ENCODE assay signal across 27 cellular contexts in the genomic region with DNA sequence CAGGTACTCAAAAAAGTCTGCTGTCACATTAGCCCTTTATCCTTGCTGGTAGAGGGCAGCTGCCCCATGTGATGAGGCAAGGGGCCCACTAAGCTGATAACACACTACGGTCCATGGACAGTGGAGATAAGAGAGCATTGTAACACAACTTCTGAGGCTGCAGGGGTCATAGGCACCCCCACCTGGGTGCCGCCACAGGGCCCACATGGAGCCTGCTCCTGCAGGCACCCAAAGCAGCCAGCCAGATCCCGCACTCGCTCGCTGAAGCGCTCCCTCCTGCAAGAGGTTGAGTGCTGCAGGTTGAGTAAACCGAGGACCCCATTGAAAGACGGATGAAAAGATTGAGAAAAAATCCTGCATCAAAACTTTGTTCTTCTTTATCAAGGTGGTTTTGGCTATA.
"Had no signal": no experiment of that assay in that cellular context is flagged by ENCODE, and none has a peak within 500 bp of the region (broad histone marks: within the 10 kb centered on the region; RNA-seq: fewer than 3 reads in every experiment).

No MANE protein-coding gene starts in this region.

- DNase-seq: naive thymus-derived CD8-positive, alpha-beta T cell; nephron progenitor cell; nucleus accumbens; retina; right cardiac atrium; right lobe of liver; sigmoid colon; small intestine; stimulated activated CD4-positive, alpha-beta T cell treated with anti-CD3 and anti-CD28 coated beads, Interleukin-15, amount 100 ng/mL, for 24 hours; stimulated activated CD4-positive, alpha-beta T cell treated with anti-CD3 and anti-CD28 coated beads, Interleukin-2, amount 100 ng/mL, for 24 hours; stimulated activated CD4-positive, alpha-beta T cell treated with anti-CD3 and anti-CD28 coated beads, Interleukin-2, amount 100 ng/mL, for 48 hours; stimulated activated CD4-positive, alpha-beta T cell treated with anti-CD3 and anti-CD28 coated beads, Interleukin-4, amount 100 ng/mL, for 24 hours; stimulated activated naive B cell treated with anti-CD40 and anti-IgM and Interleukin-4, amounts not matched to agents 10 μg/mL and 1 μg/mL and 100 μg/mL, for 72 hours; stimulated activated naive CD4-positive, alpha-beta T cell treated with Interleukin-2 at 50 U/mL for 16 hours; stomach; thyroid gland; transverse colon had no signal

- H3K4me3 ChIP-seq: pancreas, prostate gland, right lobe of liver, sigmoid colon, stomach, thoracic aorta, thyroid gland, transverse colon, vagina had no signal

- H3K4me1 ChIP-seq: pancreas, prostate gland, right lobe of liver, sigmoid colon, stomach, thyroid gland, transverse colon, vagina had no signal

- H3K9me3 Mint-ChIP-seq: type B pancreatic cell had no signal

- H3K4me1 Mint-ChIP-seq: naive thymus-derived CD8-positive, alpha-beta T cell; nephron progenitor cell; neural crest cell; stimulated activated effector memory CD8-positive, alpha-beta T cell treated with anti-CD3 and anti-CD28 coated beads, Interleukin-12 subunit alpha, Interleukin-12 subunit beta, amount 100 ng/mL, for 72 hours; stimulated activated naive B cell treated with anti-CD40 and anti-IgM and Interleukin-4, amounts not matched to agents 10 μg/mL and 1 μg/mL and 100 μg/mL, for 72 hours had no signal

- H3K36me3 Mint-ChIP-seq: naive thymus-derived CD8-positive, alpha-beta T cell; natural killer cell treated with Interleukin-12 subunit alpha and Interleukin-12 subunit beta and Interleukin-15 and Interleukin-18, amount 100 ng/mL, for 72 hours; stimulated activated effector memory CD8-positive, alpha-beta T cell treated with anti-CD3 and anti-CD28 coated beads, Interleukin-12 subunit alpha, Interleukin-12 subunit beta, amount 100 ng/mL, for 72 hours; stimulated activated naive B cell treated with anti-CD40 and anti-IgM and Interleukin-4, amounts not matched to agents 10 μg/mL and 1 μg/mL and 100 μg/mL, for 72 hours; type B pancreatic cell had no signal

- H3K36me3 ChIP-seq: neutrophil, pancreas, prostate gland, right lobe of liver, sigmoid colon, stomach, thoracic aorta, thyroid gland, transverse colon, vagina had no signal

- H3K27me3 Mint-ChIP-seq: naive thymus-derived CD8-positive, alpha-beta T cell; natural killer cell treated with Interleukin-12 subunit alpha and Interleukin-12 subunit beta and Interleukin-15 and Interleukin-18, amount 100 ng/mL, for 72 hours; stimulated activated naive B cell treated with anti-CD40 and anti-IgM and Interleukin-4, amounts not matched to agents 10 μg/mL and 1 μg/mL and 100 μg/mL, for 72 hours; stimulated activated naive CD8-positive, alpha-beta T cell treated with anti-CD3 and anti-CD28 coated beads, Interleukin-15, Interleukin-2, amounts not matched to agents 100 ng/mL and 50 ng/mL, for 24 hours; type B pancreatic cell had no signal

- H3K27ac ChIP-seq: neutrophil, pancreas, prostate gland, right lobe of liver, sigmoid colon, stomach, thoracic aorta, thyroid gland, transverse colon, vagina had no signal

- ATAC-seq: naive thymus-derived CD8-positive, alpha-beta T cell; natural killer cell treated with Interleukin-12 subunit alpha and Interleukin-12 subunit beta and Interleukin-15 and Interleukin-18, amount 100 ng/mL, for 72 hours; pancreas; right cardiac atrium; right lobe of liver; stimulated activated effector memory CD8-positive, alpha-beta T cell treated with anti-CD3 and anti-CD28 coated beads, Interleukin-12 subunit alpha, Interleukin-12 subunit beta, amount 100 ng/mL, for 72 hours; stimulated activated naive B cell treated with anti-CD40 and anti-IgM and Interleukin-4, amounts not matched to agents 10 μg/mL and 1 μg/mL and 100 μg/mL, for 72 hours had no signal

- H3K9me3 ChIP-seq: neutrophil, pancreas, prostate gland, right lobe of liver, thoracic aorta, thyroid gland, transverse colon, vagina had no signal

- H3K4me3 Mint-ChIP-seq: naive thymus-derived CD8-positive, alpha-beta T cell; natural killer cell treated with Interleukin-12 subunit alpha and Interleukin-12 subunit beta and Interleukin-15 and Interleukin-18, amount 100 ng/mL, for 72 hours; nephron progenitor cell; neural crest cell; stimulated activated effector memory CD8-positive, alpha-beta T cell treated with anti-CD3 and anti-CD28 coated beads, Interleukin-12 subunit alpha, Interleukin-12 subunit beta, amount 100 ng/mL, for 72 hours; stimulated activated naive B cell treated with anti-CD40 and anti-IgM and Interleukin-4, amounts not matched to agents 10 μg/mL and 1 μg/mL and 100 μg/mL, for 72 hours; stimulated activated naive CD8-positive, alpha-beta T cell treated with anti-CD3 and anti-CD28 coated beads, Interleukin-15, Interleukin-2, amounts not matched to agents 100 ng/mL and 50 ng/mL, for 24 hours; type B pancreatic cell had no signal

- H3K27ac Mint-ChIP-seq: naive thymus-derived CD8-positive, alpha-beta T cell; natural killer cell treated with Interleukin-12 subunit alpha and Interleukin-12 subunit beta and Interleukin-15 and Interleukin-18, amount 100 ng/mL, for 72 hours; nephron progenitor cell; stimulated activated effector memory CD8-positive, alpha-beta T cell treated with anti-CD3 and anti-CD28 coated beads, Interleukin-12 subunit alpha, Interleukin-12 subunit beta, amount 100 ng/mL, for 72 hours; stimulated activated naive B cell treated with anti-CD40 and anti-IgM and Interleukin-4, amounts not matched to agents 10 μg/mL and 1 μg/mL and 100 μg/mL, for 72 hours; stimulated activated naive CD8-positive, alpha-beta T cell treated with anti-CD3 and anti-CD28 coated beads, Interleukin-15, Interleukin-2, amounts not matched to agents 100 ng/mL and 50 ng/mL, for 24 hours; type B pancreatic cell had no signal

- H3K27me3 ChIP-seq: neutrophil, pancreas, right lobe of liver, sigmoid colon, stomach, thyroid gland, transverse colon, vagina had no signal
